In the genomic region with DNA sequence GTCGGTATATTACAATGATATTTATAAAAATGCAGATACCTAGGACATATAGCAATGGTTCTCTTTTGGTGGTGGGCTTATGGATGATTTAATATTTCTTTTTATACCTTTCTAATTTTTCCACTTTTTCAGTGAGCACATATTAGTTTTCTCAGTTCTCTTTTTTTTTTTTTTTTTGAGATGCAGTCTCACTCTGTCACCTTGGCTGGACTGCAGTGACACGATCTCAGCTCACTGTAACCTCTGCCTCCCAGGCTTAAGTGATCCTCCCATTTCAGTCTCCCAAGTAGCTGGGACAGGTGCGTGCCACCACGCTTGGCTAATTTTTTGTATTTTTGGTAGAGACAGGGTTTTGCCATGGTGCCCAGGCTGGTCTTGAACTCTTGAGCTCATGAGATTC, we compare ENCODE assay signal across 1 cellular context.
TF ChIP-seq lines count a peak whose summit lies in the region.

No MANE protein-coding gene starts in this region.

TF ChIP-seq in HepG2, 621 proteins besides CTCF, POLR2A, EP300 and RAD21:
- TF ChIP-seq ZNF75D (CRISPR knock-in tag; IDR thresholded peaks at IDR 0.05; ENCODE audit: borderline replicate concordance) (no peak), GTF3A (CRISPR knock-in tag; conservative IDR thresholded peaks at IDR 0.05) (no peak)
TF ChIP-seq in HepG2: peak in this region for 0.
